15 cellular contexts compared by ENCODE assay signal in genomic region chr6:127206531-127207065, GRCh38.
DNase-seq lines count a peak whose midpoint lies in the region; ATAC-seq, FAIRE-seq and TF ChIP-seq lines count a peak whose summit lies in the region.
"Had no signal": no experiment of that assay in that cellular context is flagged by ENCODE, and none has a peak within 500 bp of the region (broad histone marks: within the 10 kb centered on the region; RNA-seq: fewer than 3 reads in every experiment).

No MANE protein-coding gene starts in this region.

- H3K4me3 ChIP-seq in GM23338 (no peak overlapping the region), K562 (no peak overlapping the region)

- no peaks in the 10 kb centered on the region for H3K36me3 Mint-ChIP-seq in GM23338 (ENCODE audit: low read depth)
- no peaks in the 10 kb centered on the region for H3K36me3 Mint-ChIP-seq in activated CD8-positive, alpha-beta T cell treated with anti-CD3 and anti-CD28 coated beads, Interleukin-2, amount 10 ng/mL, durations not matched to agents 7 days and 5 days (ENCODE audit: low read depth)
- H3K36me3 Mint-ChIP-seq: IgD-negative memory B cell had no signal

- H2AFZ ChIP-seq in GM23338: no peak overlapping the region
- no peak overlapping the region for H2AFZ ChIP-seq in K562 (ENCODE audit: low read depth, low read length)

- H3K27ac Mint-ChIP-seq in GM23338: no peak overlapping the region
- no peak overlapping the region for H3K27ac Mint-ChIP-seq in activated CD8-positive, alpha-beta T cell treated with anti-CD3 and anti-CD28 coated beads, Interleukin-2, amount 10 ng/mL, durations not matched to agents 7 days and 5 days
- H3K27ac Mint-ChIP-seq: IgD-negative memory B cell had no signal

- no peak for TF ChIP-seq RAD21 in K562 (CRISPR knock-in tag; conservative IDR thresholded peaks at IDR 0.05 in 1 of 2, IDR thresholded peaks at IDR 0.05 in 1 of 2)

- peak; percentile 15 for FAIRE-seq in K562 (lab: Jason Lieb, UNC)

- no peaks in the 10 kb centered on the region for H4K20me1 ChIP-seq in GM23338 (replicated peaks; ENCODE audit: insufficient read depth)
- H4K20me1 ChIP-seq in K562 (replicated peaks; ENCODE audit: control insufficient read depth, insufficient read depth, low read length): no peaks in the 10 kb centered on the region

- H3K4me1 ChIP-seq in GM23338 (ENCODE audit: insufficient read depth) (no peaks in the 10 kb centered on the region; the same call in none of the 2 replicates), K562 (replicated peaks in 1 of 2; ENCODE audit: control insufficient read depth in 2 of 2, insufficient read depth in 2 of 2, low read length in 2 of 2) (no peaks in the 10 kb centered on the region)

- no peak for TF ChIP-seq CTCF in GM23338 (conservative IDR thresholded peaks at IDR 0.05; ENCODE audit: low read depth in 2 of 2)
- no peak for TF ChIP-seq CTCF in K562 (IDR thresholded peaks at IDR 0.05 in 2 of 3, conservative IDR thresholded peaks at IDR 0.05 in 1 of 3; ENCODE audit: insufficient read depth in 2 of 3, low read depth in 1 of 3, low read length in 3 of 3)

- no peaks in the 10 kb centered on the region for H3K79me2 ChIP-seq in GM23338 (replicated peaks; ENCODE audit: insufficient read depth)
- no peaks in the 10 kb centered on the region for H3K79me2 ChIP-seq in K562 (ENCODE audit: control insufficient read depth, insufficient read depth, low read length)

- H3K9me1 ChIP-seq in K562 (ENCODE audit: control insufficient read depth, insufficient read depth, low read length): no peaks in the 10 kb centered on the region

- no peaks in the 10 kb centered on the region for H3F3A ChIP-seq in GM23338 (replicated peaks; ENCODE audit: low read depth)

- peaks cover 2% of the 10 kb centered on the region; the same call in 2 of the 3 replicates for H3K4me1 Mint-ChIP-seq in GM23338
- no peaks in the 10 kb centered on the region for H3K4me1 Mint-ChIP-seq in activated CD8-positive, alpha-beta T cell treated with anti-CD3 and anti-CD28 coated beads, Interleukin-2, amount 10 ng/mL, durations not matched to agents 7 days and 5 days (ENCODE audit: low read depth)
- H3K4me1 Mint-ChIP-seq: IgD-negative memory B cell had no signal

- intact Hi-C loops in K562 (cut with micrococcal nuclease): no loop called here

- TF ChIP-seq POLR2A in K562 (conservative IDR thresholded peaks at IDR 0.05): no peak

- H3K4me2 ChIP-seq in GM23338 (peak overlapping the region; percentile 5; the same call in 1 of the 2 replicates), K562 (ENCODE audit: insufficient read depth, low read length) (no peak overlapping the region)

- no peaks in the 10 kb centered on the region for H3K27me3 Mint-ChIP-seq in GM23338 (ENCODE audit: insufficient read depth, low read depth, poor library complexity)
- H3K27me3 Mint-ChIP-seq in activated CD8-positive, alpha-beta T cell treated with anti-CD3 and anti-CD28 coated beads, Interleukin-2, amount 10 ng/mL, durations not matched to agents 7 days and 5 days (ENCODE audit: low read depth): peaks cover 15% of the 10 kb centered on the region

- peak; percentile 12 for DNase-seq in AG08395 (ENCODE audit: low spot score)
- no peak for DNase-seq in GM23338 (ENCODE audit: low spot score)
- DNase-seq in K562 (ENCODE audit: extremely low read depth in 1 of 4, low spot score in 3 of 4): no peak
- DNase-seq in iris pigment epithelial cell (ENCODE audit: low read depth): peak; percentile 5
- no peak for DNase-seq in hippocampal formation (lab: John Stamatoyannopoulos, UW)
- DNase-seq in HEK293T (ENCODE audit: extremely low spot score): no peak
- no peak for DNase-seq in activated CD8-positive, alpha-beta T cell treated with anti-CD3 and anti-CD28 coated beads, Interleukin-2, amount 10 ng/mL, durations not matched to agents 7 days and 5 days
- DNase-seq: DND-41, MV-4-11, NCI-H1436 treated with DMSO at 0.1 percent for 48 hours, NCI-H2081, NCI-H774 had no signal

- in situ Hi-C loops in K562 (cut with MboI): no loop called here

- ATAC-seq in GM23338 (no peak), K562 (no peak), GM18502 (IDR thresholded peaks at IDR 0.05; ENCODE audit: poor library complexity, unreplicated experiment) (no peak)
- no peak for ATAC-seq in activated CD8-positive, alpha-beta T cell treated with anti-CD3 and anti-CD28 coated beads, Interleukin-2, amount 10 ng/mL, durations not matched to agents 7 days and 5 days

- BruUV-seq in K562 (replicated peaks; lab: Mats Ljungman, UMichigan): no TSS peak

- H3K27me3 ChIP-seq in GM23338 (ENCODE audit: insufficient read depth) (no peaks in the 10 kb centered on the region), K562 (ENCODE audit: control insufficient read depth in 2 of 2, insufficient read depth in 2 of 2, low read length in 2 of 2) (no peaks in the 10 kb centered on the region)

- TF ChIP-seq EP300 in K562 (IDR thresholded peaks at IDR 0.05; ENCODE audit: low read length): no peak

- CTCF ChIA-PET in K562 (lab: Yijun Ruan, JAX; ENCODE audit: low intra/inter-chr PET ratio) (no interaction called here), HEK293T (lab: Yijun Ruan, JAX) (interaction anchor here (0.7 kb wide), 1 partner anchor 86 kb away, joined by 3 read pairs; no protein-coding TSS in a partner anchor)
- CTCF ChIA-PET in activated CD8-positive, alpha-beta T cell treated with anti-CD3 and anti-CD28 coated beads, Interleukin-2, amount 10 ng/mL, durations not matched to agents 7 days and 5 days (lab: Charles Lee): no interaction called here

- no peak overlapping the region for H3K4me3 Mint-ChIP-seq in GM23338
- no peak overlapping the region for H3K4me3 Mint-ChIP-seq in activated CD8-positive, alpha-beta T cell treated with anti-CD3 and anti-CD28 coated beads, Interleukin-2, amount 10 ng/mL, durations not matched to agents 7 days and 5 days
- H3K4me3 Mint-ChIP-seq: IgD-negative memory B cell had no signal

- POLR2A ChIA-PET in K562 (lab: Yijun Ruan, JAX): no interaction called here
- POLR2A ChIA-PET in HEK293T (lab: Yijun Ruan, JAX): no interaction called here
- POLR2A ChIA-PET in activated CD8-positive, alpha-beta T cell treated with anti-CD3 and anti-CD28 coated beads, Interleukin-2, amount 10 ng/mL, durations not matched to agents 7 days and 5 days (lab: Charles Lee): no interaction called here

- H3K9me2 ChIP-seq in GM23338 (ENCODE audit: insufficient read depth): no peaks in the 10 kb centered on the region

- H3K9me3 ChIP-seq in K562 (replicated peaks; ENCODE audit: control insufficient read depth, insufficient read depth, low read depth, low read length): no peaks in the 10 kb centered on the region

- no peak overlapping the region for H3K9ac ChIP-seq in K562 (ENCODE audit: insufficient read depth in 1 of 2, low read depth in 2 of 2, low read length in 2 of 2)

- no peaks in the 10 kb centered on the region for H3K36me3 ChIP-seq in GM23338 (ENCODE audit: insufficient read depth)
- H3K36me3 ChIP-seq in K562 (ENCODE audit: control insufficient read depth, insufficient read depth, low read length): no peaks in the 10 kb centered on the region

- H3K9me3 Mint-ChIP-seq in GM23338: no peaks in the 10 kb centered on the region
- no peaks in the 10 kb centered on the region for H3K9me3 Mint-ChIP-seq in activated CD8-positive, alpha-beta T cell treated with anti-CD3 and anti-CD28 coated beads, Interleukin-2, amount 10 ng/mL, durations not matched to agents 7 days and 5 days (ENCODE audit: insufficient read depth)
- H3K9me3 Mint-ChIP-seq: IgD-negative memory B cell had no signal

- H3K27ac ChIP-seq in GM23338 (ENCODE audit: low read depth) (no peak overlapping the region), K562 (ENCODE audit: extremely low read depth, low read depth, low read length) (no peak overlapping the region)
- H3K27ac ChIP-seq: RWPE1 had no signal

TF ChIP-seq in GM23338, 12 proteins besides CTCF, POLR2A, EP300 and RAD21 (continues in another document):
- TF ChIP-seq POLR2AphosphoS5 (IDR thresholded peaks at IDR 0.05; ENCODE audit: low read depth): no peak
- no peak for TF ChIP-seq ETS1 (IDR thresholded peaks at IDR 0.05)

TF ChIP-seq in K562, 482 proteins besides CTCF, POLR2A, EP300 and RAD21 (continues in another document):
- no peak for TF ChIP-seq GATAD2B (IDR thresholded peaks at IDR 0.05; ENCODE audit: borderline replicate concordance)
- TF ChIP-seq POLR3A (IDR thresholded peaks at IDR 0.05; ENCODE audit: borderline replicate concordance, extremely low read depth, insufficient read depth, insufficient read length): no peak
- TF ChIP-seq JUNB (CRISPR knock-in tag; conservative IDR thresholded peaks at IDR 0.05): no peak
- no peak for TF ChIP-seq ETV1 (tag; conservative IDR thresholded peaks at IDR 0.05; ENCODE audit: low read depth)
- no peak for TF ChIP-seq YY1 (IDR thresholded peaks at IDR 0.05; ENCODE audit: borderline replicate concordance in 1 of 3, control insufficient read depth in 1 of 3, extremely low read depth in 1 of 3, insufficient read depth in 3 of 3, insufficient read length in 1 of 3, insufficient replicate concordance in 2 of 3, low read depth in 1 of 3, low read length in 2 of 3)
- no peak for TF ChIP-seq FOXJ2 (tag; IDR thresholded peaks at IDR 0.05)
- no peak for TF ChIP-seq CHD1 (IDR thresholded peaks at IDR 0.05; ENCODE audit: low read length)
- no peak for TF ChIP-seq RBM22 (IDR thresholded peaks at IDR 0.05; ENCODE audit: low read depth, low read length, poor library complexity, severe bottlenecking)
- TF ChIP-seq LCOR (CRISPR knock-in tag; IDR thresholded peaks at IDR 0.05): no peak
- TF ChIP-seq ZBED1 (IDR thresholded peaks at IDR 0.05): no peak

TF ChIP-seq in HEK293T, 16 proteins besides CTCF, POLR2A, EP300 and RAD21:
- no peak for TF ChIP-seq ZNF384 (IDR thresholded peaks at IDR 0.05)
- TF ChIP-seq CTBP1 (IDR thresholded peaks at IDR 0.05; ENCODE audit: borderline replicate concordance): no peak
- no peak for TF ChIP-seq LEF1 (IDR thresholded peaks at IDR 0.05; ENCODE audit: borderline replicate concordance)
- no peak for TF ChIP-seq FOXK2 (IDR thresholded peaks at IDR 0.05)
- no peak for TF ChIP-seq SUZ12 (IDR thresholded peaks at IDR 0.05)

Comparison
In these comparisons a context has a peak if more than half of its experiments do, and no peak if none do; other contexts are left out.
1. DNase-seq: peak in AG08395 (single experiment) and iris pigment epithelial cell (single experiment); none in GM23338 (single experiment), K562 (0 of 4), hippocampal formation (0 of 2), HEK293T (single experiment) and activated CD8-positive, alpha-beta T cell treated with anti-CD3 and anti-CD28 coated beads, Interleukin-2, amount 10 ng/mL, durations not matched to agents 7 days and 5 days (single experiment).